Comparison of ENCODE assay signal across 2 cellular contexts in the genomic region with DNA sequence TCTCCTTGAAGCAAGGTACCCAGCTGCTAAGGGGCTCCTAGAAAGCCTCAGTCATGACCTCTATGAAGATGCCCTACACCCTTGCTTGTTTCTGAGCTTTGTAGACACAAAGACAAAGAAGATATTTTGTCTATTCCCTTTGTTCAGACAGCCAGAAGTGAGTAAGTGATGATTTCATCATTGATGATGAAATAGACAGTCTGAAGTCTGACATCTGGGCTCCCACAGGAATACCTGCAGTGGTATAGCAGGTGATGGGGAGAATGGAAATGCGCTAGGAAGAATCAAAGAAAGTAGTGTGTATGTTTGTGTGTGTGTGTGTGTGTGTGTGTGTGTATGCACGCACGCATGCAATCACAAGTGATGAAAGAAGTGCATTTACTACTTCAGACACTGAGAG.
A peak's percentile ranks its signal among the peaks of the same experiment; 100 is the strongest.
TF ChIP-seq lines count a peak whose summit lies in the region.

No MANE protein-coding gene starts in this region.

TF ChIP-seq in liver, 16 proteins besides CTCF, POLR2A, EP300 and RAD21 (continued from another document):
- TF ChIP-seq, protein P1, sequence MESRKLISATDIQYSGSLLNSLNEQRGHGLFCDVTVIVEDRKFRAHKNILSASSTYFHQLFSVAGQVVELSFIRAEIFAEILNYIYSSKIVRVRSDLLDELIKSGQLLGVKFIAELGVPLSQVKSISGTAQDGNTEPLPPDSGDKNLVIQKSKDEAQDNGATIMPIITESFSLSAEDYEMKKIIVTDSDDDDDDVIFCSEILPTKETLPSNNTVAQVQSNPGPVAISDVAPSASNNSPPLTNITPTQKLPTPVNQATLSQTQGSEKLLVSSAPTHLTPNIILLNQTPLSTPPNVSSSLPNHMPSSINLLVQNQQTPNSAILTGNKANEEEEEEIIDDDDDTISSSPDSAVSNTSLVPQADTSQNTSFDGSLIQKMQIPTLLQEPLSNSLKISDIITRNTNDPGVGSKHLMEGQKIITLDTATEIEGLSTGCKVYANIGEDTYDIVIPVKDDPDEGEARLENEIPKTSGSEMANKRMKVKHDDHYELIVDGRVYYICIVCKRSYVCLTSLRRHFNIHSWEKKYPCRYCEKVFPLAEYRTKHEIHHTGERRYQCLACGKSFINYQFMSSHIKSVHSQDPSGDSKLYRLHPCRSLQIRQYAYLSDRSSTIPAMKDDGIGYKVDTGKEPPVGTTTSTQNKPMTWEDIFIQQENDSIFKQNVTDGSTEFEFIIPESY (IDR thresholded peaks at IDR 0.05): no peak
- TF ChIP-seq NR2F2 (IDR thresholded peaks at IDR 0.05) (no peak), ATF3 (IDR thresholded peaks at IDR 0.05) (peak; percentile 70), SP1 (IDR thresholded peaks at IDR 0.05) (no peak), FOXA2 (IDR thresholded peaks at IDR 0.05) (no peak), HNF4A (conservative IDR thresholded peaks at IDR 0.05) (peak in 1 of 2 donors; percentile 43)

TF ChIP-seq in GM23338, 12 proteins besides CTCF, POLR2A, EP300 and RAD21 (continued from another document):
- TF ChIP-seq REST (IDR thresholded peaks at IDR 0.05; ENCODE audit: unreplicated experiment): no peak
- no peak for TF ChIP-seq ZNF331 (CRISPR knock-in tag; IDR thresholded peaks at IDR 0.05; ENCODE audit: low read depth)
- no peak for TF ChIP-seq JUNB (IDR thresholded peaks at IDR 0.05; ENCODE audit: unreplicated experiment)
- TF ChIP-seq, protein P2, sequence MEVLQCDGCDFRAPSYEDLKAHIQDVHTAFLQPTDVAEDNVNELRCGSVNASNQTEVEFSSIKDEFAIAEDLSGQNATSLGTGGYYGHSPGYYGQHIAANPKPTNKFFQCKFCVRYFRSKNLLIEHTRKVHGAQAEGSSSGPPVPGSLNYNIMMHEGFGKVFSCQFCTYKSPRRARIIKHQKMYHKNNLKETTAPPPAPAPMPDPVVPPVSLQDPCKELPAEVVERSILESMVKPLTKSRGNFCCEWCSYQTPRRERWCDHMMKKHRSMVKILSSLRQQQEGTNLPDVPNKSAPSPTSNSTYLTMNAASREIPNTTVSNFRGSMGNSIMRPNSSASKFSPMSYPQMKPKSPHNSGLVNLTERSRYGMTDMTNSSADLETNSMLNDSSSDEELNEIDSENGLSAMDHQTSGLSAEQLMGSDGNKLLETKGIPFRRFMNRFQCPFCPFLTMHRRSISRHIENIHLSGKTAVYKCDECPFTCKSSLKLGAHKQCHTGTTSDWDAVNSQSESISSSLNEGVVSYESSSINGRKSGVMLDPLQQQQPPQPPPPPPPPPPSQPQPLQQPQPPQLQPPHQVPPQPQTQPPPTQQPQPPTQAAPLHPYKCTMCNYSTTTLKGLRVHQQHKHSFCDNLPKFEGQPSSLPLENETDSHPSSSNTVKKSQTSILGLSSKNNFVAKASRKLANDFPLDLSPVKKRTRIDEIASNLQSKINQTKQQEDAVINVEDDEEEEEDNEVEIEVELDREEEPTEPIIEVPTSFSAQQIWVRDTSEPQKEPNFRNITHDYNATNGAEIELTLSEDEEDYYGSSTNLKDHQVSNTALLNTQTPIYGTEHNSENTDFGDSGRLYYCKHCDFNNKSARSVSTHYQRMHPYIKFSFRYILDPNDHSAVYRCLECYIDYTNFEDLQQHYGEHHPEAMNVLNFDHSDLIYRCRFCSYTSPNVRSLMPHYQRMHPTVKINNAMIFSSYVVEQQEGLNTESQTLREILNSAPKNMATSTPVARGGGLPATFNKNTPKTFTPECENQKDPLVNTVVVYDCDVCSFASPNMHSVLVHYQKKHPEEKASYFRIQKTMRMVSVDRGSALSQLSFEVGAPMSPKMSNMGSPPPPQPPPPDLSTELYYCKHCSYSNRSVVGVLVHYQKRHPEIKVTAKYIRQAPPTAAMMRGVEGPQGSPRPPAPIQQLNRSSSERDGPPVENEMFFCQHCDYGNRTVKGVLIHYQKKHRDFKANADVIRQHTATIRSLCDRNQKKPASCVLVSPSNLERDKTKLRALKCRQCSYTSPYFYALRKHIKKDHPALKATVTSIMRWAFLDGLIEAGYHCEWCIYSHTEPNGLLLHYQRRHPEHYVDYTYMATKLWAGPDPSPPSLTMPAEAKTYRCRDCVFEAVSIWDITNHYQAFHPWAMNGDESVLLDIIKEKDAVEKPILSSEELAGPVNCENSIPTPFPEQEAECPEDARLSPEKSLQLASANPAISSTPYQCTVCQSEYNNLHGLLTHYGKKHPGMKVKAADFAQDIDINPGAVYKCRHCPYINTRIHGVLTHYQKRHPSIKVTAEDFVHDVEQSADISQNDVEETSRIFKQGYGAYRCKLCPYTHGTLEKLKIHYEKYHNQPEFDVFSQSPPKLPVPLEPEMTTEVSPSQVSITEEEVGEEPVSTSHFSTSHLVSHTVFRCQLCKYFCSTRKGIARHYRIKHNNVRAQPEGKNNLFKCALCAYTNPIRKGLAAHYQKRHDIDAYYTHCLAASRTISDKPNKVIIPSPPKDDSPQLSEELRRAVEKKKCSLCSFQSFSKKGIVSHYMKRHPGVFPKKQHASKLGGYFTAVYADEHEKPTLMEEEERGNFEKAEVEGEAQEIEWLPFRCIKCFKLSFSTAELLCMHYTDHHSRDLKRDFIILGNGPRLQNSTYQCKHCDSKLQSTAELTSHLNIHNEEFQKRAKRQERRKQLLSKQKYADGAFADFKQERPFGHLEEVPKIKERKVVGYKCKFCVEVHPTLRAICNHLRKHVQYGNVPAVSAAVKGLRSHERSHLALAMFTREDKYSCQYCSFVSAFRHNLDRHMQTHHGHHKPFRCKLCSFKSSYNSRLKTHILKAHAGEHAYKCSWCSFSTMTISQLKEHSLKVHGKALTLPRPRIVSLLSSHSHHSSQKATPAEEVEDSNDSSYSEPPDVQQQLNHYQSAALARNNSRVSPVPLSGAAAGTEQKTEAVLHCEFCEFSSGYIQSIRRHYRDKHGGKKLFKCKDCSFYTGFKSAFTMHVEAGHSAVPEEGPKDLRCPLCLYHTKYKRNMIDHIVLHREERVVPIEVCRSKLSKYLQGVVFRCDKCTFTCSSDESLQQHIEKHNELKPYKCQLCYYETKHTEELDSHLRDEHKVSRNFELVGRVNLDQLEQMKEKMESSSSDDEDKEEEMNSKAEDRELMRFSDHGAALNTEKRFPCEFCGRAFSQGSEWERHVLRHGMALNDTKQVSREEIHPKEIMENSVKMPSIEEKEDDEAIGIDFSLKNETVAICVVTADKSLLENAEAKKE (CRISPR knock-in tag; IDR thresholded peaks at IDR 0.05): no peak
- TF ChIP-seq ZNF114 (CRISPR knock-in tag; IDR thresholded peaks at IDR 0.05): no peak
- no peak for TF ChIP-seq EZH2 (IDR thresholded peaks at IDR 0.05; ENCODE audit: low read depth, unreplicated experiment)
- no peak for TF ChIP-seq POLR2AphosphoS5 (IDR thresholded peaks at IDR 0.05; ENCODE audit: low read depth)
- TF ChIP-seq NANOG (IDR thresholded peaks at IDR 0.05; ENCODE audit: borderline replicate concordance): no peak
- TF ChIP-seq, protein P3, sequence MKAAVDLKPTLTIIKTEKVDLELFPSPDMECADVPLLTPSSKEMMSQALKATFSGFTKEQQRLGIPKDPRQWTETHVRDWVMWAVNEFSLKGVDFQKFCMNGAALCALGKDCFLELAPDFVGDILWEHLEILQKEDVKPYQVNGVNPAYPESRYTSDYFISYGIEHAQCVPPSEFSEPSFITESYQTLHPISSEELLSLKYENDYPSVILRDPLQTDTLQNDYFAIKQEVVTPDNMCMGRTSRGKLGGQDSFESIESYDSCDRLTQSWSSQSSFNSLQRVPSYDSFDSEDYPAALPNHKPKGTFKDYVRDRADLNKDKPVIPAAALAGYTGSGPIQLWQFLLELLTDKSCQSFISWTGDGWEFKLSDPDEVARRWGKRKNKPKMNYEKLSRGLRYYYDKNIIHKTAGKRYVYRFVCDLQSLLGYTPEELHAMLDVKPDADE (IDR thresholded peaks at IDR 0.05): no peak
- no peak for TF ChIP-seq EZH2phosphoT487 (IDR thresholded peaks at IDR 0.05; ENCODE audit: unreplicated experiment)
